In the genomic region with DNA sequence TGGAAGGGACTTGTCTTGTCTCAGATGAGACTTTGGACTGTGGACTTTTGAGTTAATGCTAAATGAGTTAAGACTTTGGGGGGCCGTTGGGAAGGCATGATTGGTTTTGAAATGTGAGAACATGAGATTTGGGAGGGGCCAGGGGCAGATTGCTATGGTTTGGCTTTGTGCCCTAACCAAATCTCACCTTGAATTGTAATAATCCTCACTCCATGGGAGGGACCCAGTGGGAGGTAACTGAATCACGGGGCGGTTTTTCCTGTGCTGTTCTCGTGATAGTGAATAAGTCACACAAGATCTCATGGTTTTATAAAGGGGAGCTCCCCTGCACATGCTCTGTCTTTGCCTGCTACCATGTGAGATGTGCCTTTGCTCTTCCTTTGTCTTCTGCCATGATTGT, we compare ENCODE assay signal across 28 cellular contexts.
"Had no signal": no experiment of that assay in that cellular context is flagged by ENCODE, and none has a peak within 500 bp of the region (broad histone marks: within the 10 kb centered on the region; RNA-seq: fewer than 3 reads in every experiment).

No MANE protein-coding gene starts in this region.

- H3K4me1 ChIP-seq: foreskin keratinocyte, heart right ventricle, thyroid gland, vagina had no signal

- H3K4me3 ChIP-seq: esophagus muscularis mucosa, gastroesophageal sphincter, heart right ventricle, pancreas, right lobe of liver, smooth muscle cell, stomach, thyroid gland, vagina had no signal

- H3K9me3 ChIP-seq: esophagus muscularis mucosa, gastroesophageal sphincter, heart right ventricle, pancreas, right lobe of liver, stomach, thyroid gland, vagina had no signal

- ATAC-seq: foreskin keratinocyte; gastroesophageal sphincter; heart right ventricle; naive thymus-derived CD8-positive, alpha-beta T cell; pancreas; right lobe of liver had no signal

- H3K36me3 ChIP-seq: esophagus muscularis mucosa, gastroesophageal sphincter, heart right ventricle, pancreas, right lobe of liver, stomach, thyroid gland, vagina had no signal

- DNase-seq: cerebellar nuclear complex; effector CD8-positive, alpha-beta T cell; endodermal cell; foreskin keratinocyte; glutamatergic neuron; heart right ventricle; hippocampal formation; immature natural killer cell; islet precursor cell; kidney glomerular epithelial cell; mesendoderm; midbrain; naive thymus-derived CD8-positive, alpha-beta T cell; occipital lobe; pancreas; stimulated activated CD4-positive, alpha-beta T cell treated with anti-CD3 and anti-CD28 coated beads, Interleukin-12 subunit alpha, Interleukin-12 subunit beta, amount 100 ng/mL, for 4 hours; stimulated activated CD4-positive, alpha-beta T cell treated with anti-CD3 and anti-CD28 coated beads, Interleukin-1b, Interleukin-23, amount 100 ng/mL, for 48 hours; stimulated activated CD4-positive, alpha-beta T cell treated with anti-CD3 and anti-CD28 coated beads, Interleukin-4, amount 100 ng/mL, for 1 hour; stimulated activated CD8-positive, alpha-beta memory T cell treated with anti-CD3 and anti-CD28 coated beads, Interleukin-4, amount 100 ng/mL, for 48 hours; stimulated activated naive CD4-positive, alpha-beta T cell treated with Interleukin-2 at 50 U/mL for 16 hours; stomach; thyroid gland; trophoblast cell had no signal

- H3K27ac ChIP-seq: esophagus muscularis mucosa, foreskin keratinocyte, gastroesophageal sphincter, heart right ventricle, pancreas, stomach, thyroid gland, vagina had no signal
